Comparison of ENCODE assay signal across 8 cellular contexts in genomic region chr15:60004846-60005351, GRCh38. TPM values are rescaled to one million over a fixed set of nuclear protein-coding genes. Genes with fewer than 3 reads are reported as not detected.
DNase-seq lines count a peak whose midpoint lies in the region; ATAC-seq and TF ChIP-seq lines count a peak whose summit lies in the region.

No MANE protein-coding gene starts in this region.

- no CpG with 5 or more reads among the region's 44 CpGs for WGBS in iPS DF 6.9 (ENCODE audit: insufficient coverage, insufficient read length)

- H3K27ac ChIP-seq in iPS DF 6.9 (ENCODE audit: low read length): no peak overlapping the region

- peaks cover 33% of the 10 kb centered on the region for H3K27me3 ChIP-seq in iPS DF 6.9 (ENCODE audit: control insufficient read depth, insufficient read depth, low read length)

- DNase-seq in NCI-H748 (lab: John Stamatoyannopoulos, UW; ENCODE audit: unreplicated experiment) (peak; percentile 73), NCI-H748 treated with DMSO at 0.1 percent for 48 hours (lab: John Stamatoyannopoulos, UW) (no peak), WTC11 (ENCODE audit: low spot score) (peak; percentile 41), iPS DF 6.9 (ENCODE audit: low read depth, low spot score) (no peak), NCI-H1694 (lab: John Stamatoyannopoulos, UW) (no peak)
- peak; percentile 38 for DNase-seq in stimulated activated naive CD4-positive, alpha-beta T cell treated with Interleukin-2 at 50 U/mL for 16 hours (lab: John Stamatoyannopoulos, UW)

- CTCF ChIA-PET in WTC11 (lab: Charles Lee): interaction anchor here (0.5 to 4.8 kb wide), 13 partner anchors 11 to 321 kb away, joined by 3 to 119 read pairs (median 5); no protein-coding TSS in a partner anchor

- peaks cover 8% of the 10 kb centered on the region for H3K4me1 ChIP-seq in iPS DF 6.9 (ENCODE audit: control insufficient read depth, insufficient read depth, low read length)

- peaks cover 35% of the 10 kb centered on the region for H3K27me3 Mint-ChIP-seq in WTC11 (ENCODE audit: low read depth)

- peak overlapping the region; percentile 33; the same call in 1 of the 2 replicates for H3K27ac Mint-ChIP-seq in WTC11

- H3K4me3 Mint-ChIP-seq in WTC11: peak overlapping the region; percentile 87

- H3K9me3 ChIP-seq in iPS DF 6.9 (ENCODE audit: control insufficient read depth, insufficient read depth, low read length): no peaks in the 10 kb centered on the region

- peaks cover 4% of the 10 kb centered on the region for H3K36me3 Mint-ChIP-seq in WTC11

- no peaks in the 10 kb centered on the region for H3K36me3 ChIP-seq in iPS DF 6.9 (ENCODE audit: control insufficient read depth, insufficient read depth, low read length)

- peak; percentile 1 for ATAC-seq in WTC11
- no peak for ATAC-seq in HG03135 (IDR thresholded peaks at IDR 0.05; ENCODE audit: unreplicated experiment)
- no peak for ATAC-seq in GM18858 (IDR thresholded peaks at IDR 0.05; ENCODE audit: unreplicated experiment)

- peaks cover 56% of the 10 kb centered on the region for H3K4me1 Mint-ChIP-seq in WTC11

- peak overlapping the region; percentile 52; the same call in 1 of the 2 replicates for H3K4me3 ChIP-seq in iPS DF 6.9 (ENCODE audit: low read length)

- no peak for TF ChIP-seq CTCF in WTC11 (IDR thresholded peaks at IDR 0.05)

- no peaks in the 10 kb centered on the region for H3K9me3 Mint-ChIP-seq in WTC11

- POLR2A ChIA-PET in WTC11 (lab: Charles Lee): interaction anchor here (1.1 to 2.3 kb wide), 7 partner anchors 10 to 320 kb away, joined by 3 to 30 read pairs (median 4); no protein-coding TSS in a partner anchor

TF ChIP-seq in WTC11, 78 proteins besides CTCF, POLR2A, EP300 and RAD21:
- TF ChIP-seq NFE2L1 (CRISPR knock-in tag; IDR thresholded peaks at IDR 0.05) (0 out of 2 replicates have a peak, but pooled peaks have one; percentile 14), AFF4 (CRISPR knock-in tag; IDR thresholded peaks at IDR 0.05; ENCODE audit: borderline replicate concordance) (no peak)

RNA-seq across cellular contexts. Expression of gene FOXB1, which starts 0.8 kb away (rescaled TPM):
- total RNA-seq in WTC11 (2021): 10.8 to 15.0 TPM (median 13.7 TPM) in 3 replicates

Comparison
In these comparisons a context has a peak if more than half of its experiments do, and no peak if none do; other contexts are left out.
1. DNase-seq: peak in NCI-H748 (single experiment), WTC11 (single experiment) and stimulated activated naive CD4-positive, alpha-beta T cell treated with Interleukin-2 at 50 U/mL for 16 hours (single experiment); none in NCI-H748 treated with DMSO at 0.1 percent for 48 hours (single experiment), iPS DF 6.9 (single experiment) and NCI-H1694 (single experiment).